ENCODE assay signal across 9 cellular contexts in genomic region chr9:131254107-131254491, GRCh38. TPM values are rescaled to one million over a fixed set of nuclear protein-coding genes. Genes with fewer than 3 reads are reported as not detected.
DNase-seq lines count a peak whose midpoint lies in the region; ATAC-seq and TF ChIP-seq lines count a peak whose summit lies in the region.
"Had no signal": no experiment of that assay in that cellular context is flagged by ENCODE, and none has a peak within 500 bp of the region (broad histone marks: within the 10 kb centered on the region; RNA-seq: fewer than 3 reads in every experiment).

No MANE protein-coding gene starts in this region.

- intact Hi-C loops in Right ventricle myocardium superior (cut with DNase I) = no loop called here

- peaks cover 33 to 49% (median 42%) of the 10 kb centered on the region in 3 donors for H3K4me1 ChIP-seq in skeletal muscle tissue (ENCODE audit: control insufficient read depth in 3 of 3, insufficient read depth in 3 of 3, low read length in 3 of 3)
- H3K4me1 ChIP-seq: parathyroid adenoma had no signal

- no peaks in the 10 kb centered on the region for H3K27me3 ChIP-seq in skeletal muscle tissue (ENCODE audit: control insufficient read depth in 3 of 3, insufficient read depth in 3 of 3, low read length in 3 of 3)

- peak; percentile 53 for TF ChIP-seq POLR2A in GM19193 (IDR thresholded peaks at IDR 0.05; ENCODE audit: extremely low read depth, insufficient read depth, insufficient read length)

- peak overlapping the region in 1 of 3 donors; percentile 35 for H3K4me3 ChIP-seq in skeletal muscle tissue (ENCODE audit: low read length in 3 of 3)

- peak; percentile 77 for ATAC-seq in Right ventricle myocardium superior (ENCODE audit: poor library complexity)

- peak overlapping the region; percentile 84 for H3K27ac ChIP-seq in skeletal muscle tissue (ENCODE audit: low read depth, low read length)
- H3K27ac ChIP-seq: parathyroid adenoma had no signal

- peak overlapping the region in 2 of 3 donors; percentile 6 to 64 for H3K9ac ChIP-seq in skeletal muscle tissue (ENCODE audit: low read depth in 1 of 3, low read length in 3 of 3)
- H3K9ac ChIP-seq: parathyroid adenoma had no signal

- no peaks in the 10 kb centered on the region for H3K9me3 ChIP-seq in skeletal muscle tissue (ENCODE audit: control insufficient read depth in 3 of 3, low read length in 3 of 3)

- DNase-seq in SIG-M5 treated with dmso at 0.1 percent for 504 hours (lab: John Stamatoyannopoulos, UW; ENCODE audit: unreplicated experiment) (peak; percentile 93), Right ventricle myocardium superior (peak; percentile 83), OCI-M1 (lab: John Stamatoyannopoulos, UW) (no peak), NCI-H345 (lab: John Stamatoyannopoulos, UW) (no peak), islet precursor cell (no peak), NCI-H2196 (lab: John Stamatoyannopoulos, UW; ENCODE audit: unreplicated experiment) (no peak)

- H3K36me3 ChIP-seq in skeletal muscle tissue (ENCODE audit: control insufficient read depth in 3 of 3, insufficient read depth in 3 of 3, low read length in 3 of 3) = peaks cover 0 to 5% (median 5%) of the 10 kb centered on the region in 3 donors

RNA-seq across cellular contexts. Expression of gene FAM78A, which starts 22.2 kb away (rescaled TPM):
- total RNA-seq in Right ventricle myocardium superior (55.7 TPM), skeletal muscle tissue (14.6 TPM)

RNA-seq across cellular contexts. Expression of gene PLPP7, which starts 35.4 kb away (rescaled TPM):
- total RNA-seq in Right ventricle myocardium superior (115 TPM), skeletal muscle tissue (34.4 TPM)

Comparison
In these comparisons a context has a peak if more than half of its experiments do, and no peak if none do; other contexts are left out.
1. DNase-seq: peak in SIG-M5 treated with dmso at 0.1 percent for 504 hours (single experiment) and Right ventricle myocardium superior (single experiment); none in OCI-M1 (single experiment), NCI-H345 (single experiment), islet precursor cell (single experiment) and NCI-H2196 (single experiment).